10 cellular contexts compared by ENCODE assay signal in the genomic region with DNA sequence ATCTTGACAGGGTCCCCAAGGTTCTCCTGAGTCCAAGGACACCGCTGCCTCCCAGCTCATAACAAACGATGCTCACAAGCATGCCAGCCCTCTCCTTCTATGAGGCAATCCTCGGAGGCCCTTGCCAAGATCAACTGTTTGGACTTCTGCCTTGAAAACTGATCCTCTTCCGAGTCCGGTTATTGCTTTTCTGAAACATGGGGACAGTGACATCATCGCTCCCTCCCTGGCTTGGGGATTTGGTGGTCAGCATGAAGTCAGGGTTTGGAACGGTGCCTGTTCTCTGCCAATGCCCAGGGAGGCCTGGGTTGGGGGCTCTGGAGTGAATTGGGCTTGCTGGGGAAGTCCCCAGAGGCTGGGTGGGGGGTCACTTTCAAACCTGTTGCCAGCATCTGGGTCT.
A peak's percentile ranks its signal among the peaks of the same experiment; 100 is the strongest.
DNase-seq lines count a peak whose midpoint lies in the region; ATAC-seq and TF ChIP-seq lines count a peak whose summit lies in the region.
"Had no signal": no experiment of that assay in that cellular context is flagged by ENCODE, and none has a peak within 500 bp of the region (broad histone marks: within the 10 kb centered on the region; RNA-seq: fewer than 3 reads in every experiment).

No MANE protein-coding gene starts in this region.

- peaks cover 12% of the 10 kb centered on the region for H3K4me1 Mint-ChIP-seq in stimulated activated naive CD8-positive, alpha-beta T cell treated with anti-CD3 and anti-CD28 coated beads, Interleukin-15, amount 100 ng/mL, for 72 hours
- H3K4me1 Mint-ChIP-seq in natural killer cell treated with Interleukin-12 subunit alpha and Interleukin-12 subunit beta and Interleukin-15 and Interleukin-18, amount 100 ng/mL, for 72 hours (ENCODE audit: low read depth in 2 of 2) = peaks cover 0 to 3% of the 10 kb centered on the region in 2 donors

- H3K4ac ChIP-seq in mesenchymal stem cell (ENCODE audit: low read depth in 1 of 2, low read length in 2 of 2) = peak overlapping the region; percentile 15 to 32

- DNase-seq in LHCN-M2 (ENCODE audit: low read depth) = peak; percentile 79
- peak; percentile 13 for DNase-seq in epithelial cell of esophagus (ENCODE audit: low read depth)
- peak; percentile 70 for DNase-seq in mesenchymal stem cell
- DNase-seq in thoracic aorta (ENCODE audit: low spot score) = peak; percentile 16
- DNase-seq in erythroblast (lab: John Stamatoyannopoulos, UW) = no peak
- no peak for DNase-seq in stimulated activated naive CD8-positive, alpha-beta T cell treated with anti-CD3 and anti-CD28 coated beads, Interleukin-15, amount 100 ng/mL, for 72 hours
- DNase-seq in natural killer cell treated with Interleukin-12 subunit alpha and Interleukin-12 subunit beta and Interleukin-15 and Interleukin-18, amount 100 ng/mL, for 72 hours (ENCODE audit: low spot score) = no peak
- DNase-seq: SHP77 had no signal

- H3K27ac ChIP-seq in mesenchymal stem cell (ENCODE audit: low read length, poor library complexity, severe bottlenecking) (no peak overlapping the region), thoracic aorta (peak overlapping the region in 1 of 2 donors; percentile 8)

- no peak overlapping the region for H2BK5ac ChIP-seq in mesenchymal stem cell (ENCODE audit: low read depth, low read length, poor library complexity, severe bottlenecking)

- H3K9me3 ChIP-seq in mesenchymal stem cell (ENCODE audit: control insufficient read depth, low read length) (peaks cover 18% of the 10 kb centered on the region), thoracic aorta (peaks cover 6% of the 10 kb centered on the region)

- H3K9ac ChIP-seq in mesenchymal stem cell (ENCODE audit: low read length) = no peak overlapping the region

- H2AK5ac ChIP-seq in mesenchymal stem cell (ENCODE audit: low read length, severe bottlenecking) = no peak overlapping the region

- H3K4me2 ChIP-seq in mesenchymal stem cell (ENCODE audit: low read length, poor library complexity, severe bottlenecking) = no peak overlapping the region

- H3K4me1 ChIP-seq in mesenchymal stem cell (ENCODE audit: control insufficient read depth, insufficient read depth, low read depth, low read length) (peaks cover 3% of the 10 kb centered on the region), thoracic aorta (ENCODE audit: control insufficient read depth in 1 of 2, low read depth in 2 of 2) (peaks cover 15 to 48% of the 10 kb centered on the region in 2 donors)

- H3K27me3 Mint-ChIP-seq in stimulated activated naive CD8-positive, alpha-beta T cell treated with anti-CD3 and anti-CD28 coated beads, Interleukin-15, amount 100 ng/mL, for 72 hours = peaks cover 16% of the 10 kb centered on the region
- peaks cover 7% of the 10 kb centered on the region in 2 donors for H3K27me3 Mint-ChIP-seq in natural killer cell treated with Interleukin-12 subunit alpha and Interleukin-12 subunit beta and Interleukin-15 and Interleukin-18, amount 100 ng/mL, for 72 hours

- H3K27me3 ChIP-seq in mesenchymal stem cell (ENCODE audit: control insufficient read depth in 1 of 2, insufficient read depth in 1 of 2, low read length in 2 of 2) (peaks cover 0 to 9% of the 10 kb centered on the region in 2 experiments), thoracic aorta (replicated peaks; ENCODE audit: insufficient read depth) (no peaks in the 10 kb centered on the region)

- no peak overlapping the region for H3K23ac ChIP-seq in mesenchymal stem cell (ENCODE audit: low read length in 2 of 2)

- TF ChIP-seq CTCF in epithelial cell of esophagus (IDR thresholded peaks at IDR 0.05; ENCODE audit: insufficient read depth, low read depth, low read length, missing control alignments) (no peak), thoracic aorta (IDR thresholded peaks at IDR 0.05) (no peak)

- no peak overlapping the region for H4K91ac ChIP-seq in mesenchymal stem cell (ENCODE audit: low read length)

- 83% methylated on average over 7 of the region's 7 CpGs for WGBS in mesenchymal stem cell

- H2AFZ ChIP-seq in mesenchymal stem cell (ENCODE audit: low read depth, low read length) = no peak overlapping the region

- no peak for TF ChIP-seq POLR2A in erythroblast (IDR thresholded peaks at IDR 0.05; ENCODE audit: low read length)

- H3K9me3 Mint-ChIP-seq in stimulated activated naive CD8-positive, alpha-beta T cell treated with anti-CD3 and anti-CD28 coated beads, Interleukin-15, amount 100 ng/mL, for 72 hours = peaks cover 0 to 5% of the 10 kb centered on the region in 2 donors
- H3K9me3 Mint-ChIP-seq in natural killer cell treated with Interleukin-12 subunit alpha and Interleukin-12 subunit beta and Interleukin-15 and Interleukin-18, amount 100 ng/mL, for 72 hours = no peaks in the 10 kb centered on the region

- H3K27ac Mint-ChIP-seq in stimulated activated naive CD8-positive, alpha-beta T cell treated with anti-CD3 and anti-CD28 coated beads, Interleukin-15, amount 100 ng/mL, for 72 hours = no peak overlapping the region
- H3K27ac Mint-ChIP-seq in natural killer cell treated with Interleukin-12 subunit alpha and Interleukin-12 subunit beta and Interleukin-15 and Interleukin-18, amount 100 ng/mL, for 72 hours = no peak overlapping the region
- H3K27ac Mint-ChIP-seq: dendritic cell treated with granulocyte-macrophage colony-stimulating factor and Interleukin-4, amounts not matched to agents 40 ng/mL and 50 ng/mL, for 4 days had no signal

- H3K18ac ChIP-seq in mesenchymal stem cell (ENCODE audit: low read depth in 1 of 2, low read length in 2 of 2) = peak overlapping the region in 1 of 2 experiments; percentile 38

- no peak overlapping the region for H3K14ac ChIP-seq in mesenchymal stem cell (ENCODE audit: low read length in 2 of 2)

- H3K36me3 ChIP-seq in mesenchymal stem cell (ENCODE audit: control insufficient read depth in 1 of 2, insufficient read depth in 2 of 2, low read depth in 1 of 2, low read length in 2 of 2) = no peaks in the 10 kb centered on the region
- H3K36me3 ChIP-seq in thoracic aorta = no peaks in the 10 kb centered on the region

- no peaks in the 10 kb centered on the region for H3K79me1 ChIP-seq in mesenchymal stem cell (replicated peaks; ENCODE audit: low read length, poor library complexity, severe bottlenecking)

- H2BK12ac ChIP-seq in mesenchymal stem cell (ENCODE audit: low read length in 2 of 2) = peak overlapping the region; percentile 45 to 59

- peak overlapping the region; percentile 82 for H2BK15ac ChIP-seq in mesenchymal stem cell (ENCODE audit: low read depth, poor library complexity, severe bottlenecking)

- no peak overlapping the region for H4K8ac ChIP-seq in mesenchymal stem cell (ENCODE audit: low read length)

- H3K36me3 Mint-ChIP-seq in natural killer cell treated with Interleukin-12 subunit alpha and Interleukin-12 subunit beta and Interleukin-15 and Interleukin-18, amount 100 ng/mL, for 72 hours = no peaks in the 10 kb centered on the region

- no peak overlapping the region for H3K4me3 Mint-ChIP-seq in stimulated activated naive CD8-positive, alpha-beta T cell treated with anti-CD3 and anti-CD28 coated beads, Interleukin-15, amount 100 ng/mL, for 72 hours
- H3K4me3 Mint-ChIP-seq in natural killer cell treated with Interleukin-12 subunit alpha and Interleukin-12 subunit beta and Interleukin-15 and Interleukin-18, amount 100 ng/mL, for 72 hours = no peak overlapping the region
- H3K4me3 Mint-ChIP-seq: dendritic cell treated with granulocyte-macrophage colony-stimulating factor and Interleukin-4, amounts not matched to agents 40 ng/mL and 50 ng/mL, for 4 days had no signal

- ATAC-seq in thoracic aorta (ENCODE audit: insufficient number of reproducible peaks, low FRiP score, low read depth) (peak; percentile 26), GM21423 (IDR thresholded peaks at IDR 0.05; ENCODE audit: unreplicated experiment) (no peak)
- ATAC-seq in stimulated activated naive CD8-positive, alpha-beta T cell treated with anti-CD3 and anti-CD28 coated beads, Interleukin-15, amount 100 ng/mL, for 72 hours = no peak
- no peak for ATAC-seq in natural killer cell treated with Interleukin-12 subunit alpha and Interleukin-12 subunit beta and Interleukin-15 and Interleukin-18, amount 100 ng/mL, for 72 hours

- H3K4me3 ChIP-seq in epithelial cell of esophagus (ENCODE audit: low read length) (no peak overlapping the region), mesenchymal stem cell (ENCODE audit: insufficient read depth in 1 of 2, low read depth in 1 of 2, low read length in 2 of 2) (no peak overlapping the region), thoracic aorta (no peak overlapping the region)

- H2BK120ac ChIP-seq in mesenchymal stem cell (ENCODE audit: low read depth, low read length) = no peak overlapping the region

Comparison
In these comparisons a context has a peak if more than half of its experiments do, and no peak if none do; other contexts are left out.
1. DNase-seq: peak in LHCN-M2 (single experiment), epithelial cell of esophagus (single experiment), mesenchymal stem cell (single experiment) and thoracic aorta (single experiment); none in erythroblast (0 of 2), stimulated activated naive CD8-positive, alpha-beta T cell treated with anti-CD3 and anti-CD28 coated beads, Interleukin-15, amount 100 ng/mL, for 72 hours (0 of 2) and natural killer cell treated with Interleukin-12 subunit alpha and Interleukin-12 subunit beta and Interleukin-15 and Interleukin-18, amount 100 ng/mL, for 72 hours (single experiment).